Comparison of ENCODE assay signal across 19 cellular contexts in genomic region chr7:117937726-117938483, GRCh38.
DNase-seq lines count a peak whose midpoint lies in the region; ATAC-seq, FAIRE-seq and TF ChIP-seq lines count a peak whose summit lies in the region.
"Had no signal": no experiment of that assay in that cellular context is flagged by ENCODE, and none has a peak within 500 bp of the region (broad histone marks: within the 10 kb centered on the region; RNA-seq: fewer than 3 reads in every experiment).

No MANE protein-coding gene starts in this region.

- WGBS in HepG2 (ENCODE audit: low lambda C conversion rate): 0% methylated on average over 2 of the region's 2 CpGs

- TF ChIP-seq CTCF in PC-3 (conservative IDR thresholded peaks at IDR 0.05; ENCODE audit: low read depth, low read length): no peak
- TF ChIP-seq CTCF in HepG2 (CRISPR knock-in tag; IDR thresholded peaks at IDR 0.05): no peak

- BruUV-seq in PC-3 (replicated peaks; lab: Mats Ljungman, UMichigan) (no TSS peak), HepG2 (replicated peaks; lab: Mats Ljungman, UMichigan) (no TSS peak)

- no peaks in the 10 kb centered on the region for H3F3A ChIP-seq in PC-3 (ENCODE audit: low read length, unreplicated experiment)

- H4K20me1 ChIP-seq in PC-3 (ENCODE audit: low read length) (no peaks in the 10 kb centered on the region), HepG2 (ENCODE audit: insufficient read depth, low read length) (no peaks in the 10 kb centered on the region)
- H4K20me1 ChIP-seq: BLaER1 treated with 17β-estradiol and CSF1 and Interleukin-3, amounts not matched to agents 10 nM and 100 nM had no signal

- DNase-seq in NCI-H748 (lab: John Stamatoyannopoulos, UW; ENCODE audit: unreplicated experiment) (peak; percentile 60), NCI-H748 treated with DMSO at 0.1 percent for 48 hours (lab: John Stamatoyannopoulos, UW) (no peak), PC-3 (peak; percentile 28), HepG2 (ENCODE audit: low spot score) (peak; percentile 43), nucleus accumbens (lab: John Stamatoyannopoulos, UW) (no peak), H4 (ENCODE audit: low spot score) (no peak), NCI-H526 (lab: John Stamatoyannopoulos, UW) (no peak), GF-D8 (lab: John Stamatoyannopoulos, UW) (no peak)
- DNase-seq: CD8-positive, alpha-beta T cell; DND-41; GM23248; HCEC 1CT; MM.1S; NCI-H1105; NCI-H1930; NCI-H2171 treated with DMSO at 0.1 percent for 48 hours; Peyer's patch; T-helper 17 cell had no signal

- POLR2A ChIA-PET in PC-3 (lab: Charles Lee; ENCODE audit: unreplicated experiment): no interaction called here
- POLR2A ChIA-PET in HepG2 (lab: Yijun Ruan, JAX): no interaction called here

- TF ChIP-seq POLR2A in HepG2 (IDR thresholded peaks at IDR 0.05; ENCODE audit: insufficient read depth in 1 of 2, low read depth in 2 of 2, low read length in 2 of 2): no peak

- peak; percentile 63 for FAIRE-seq in HepG2 (lab: Jason Lieb, UNC)

- TF ChIP-seq EP300 in HepG2 (IDR thresholded peaks at IDR 0.05; ENCODE audit: low read depth in 2 of 2, low read length in 2 of 2): peak in 1 of 2 experiments; percentile 56; a peak in 1 of 4 replicates
- no peak for TF ChIP-seq EP300 in HepG2 (CRISPR knock-in tag; IDR thresholded peaks at IDR 0.05; ENCODE audit: borderline replicate concordance)

- H3K27me3 ChIP-seq in PC-3 (ENCODE audit: low read length) (no peaks in the 10 kb centered on the region), HepG2 (ENCODE audit: control insufficient read depth in 1 of 2, insufficient read depth in 2 of 2, low read length in 2 of 2) (no peaks in the 10 kb centered on the region)
- H3K27me3 ChIP-seq: BLaER1 treated with 17β-estradiol and CSF1 and Interleukin-3, amounts not matched to agents 10 nM and 100 nM; Peyer's patch had no signal

- ATAC-seq in PC-3 (peak; percentile 38; the same call in 1 of the 2 replicates), HepG2 (peak; percentile 84)
- ATAC-seq: CD8-positive, alpha-beta T cell; T-helper 17 cell had no signal

- H3K36me3 ChIP-seq in PC-3 (ENCODE audit: low read depth, low read length) (no peaks in the 10 kb centered on the region), HepG2 (replicated peaks in 1 of 2; ENCODE audit: control insufficient read depth in 1 of 2, insufficient read depth in 2 of 2, low read length in 2 of 2) (no peaks in the 10 kb centered on the region)
- H3K36me3 ChIP-seq: BLaER1 treated with 17β-estradiol and CSF1 and Interleukin-3, amounts not matched to agents 10 nM and 100 nM; Peyer's patch had no signal

- H3K9ac ChIP-seq in PC-3 (ENCODE audit: low read length) (no peak overlapping the region), HepG2 (ENCODE audit: insufficient read depth, low read depth, low read length) (no peak overlapping the region)
- H3K9ac ChIP-seq: BLaER1 treated with 17β-estradiol and CSF1 and Interleukin-3, amounts not matched to agents 10 nM and 100 nM; GM23248 had no signal

- H3K9me3 ChIP-seq in PC-3 (ENCODE audit: low read length) (no peaks in the 10 kb centered on the region), HepG2 (ENCODE audit: low read length) (no peaks in the 10 kb centered on the region)
- H3K9me3 ChIP-seq: Peyer's patch had no signal

- in situ Hi-C loops in HepG2 (cut with HindIII; ENCODE audit: extremely low pct_ligation_motif_present, low pct_unique_long_range_greater_than_20kb): no loop called here

- CTCF ChIA-PET in PC-3 (lab: Charles Lee) (no interaction called here), HepG2 (lab: Yijun Ruan, JAX; ENCODE audit: low intra/inter-chr PET ratio, low total read pairs) (no interaction called here)

- H3K4me3 ChIP-seq in PC-3 (ENCODE audit: low read length): no peak overlapping the region
- no peak overlapping the region for H3K4me3 ChIP-seq in HepG2 (replicated peaks in 1 of 3; ENCODE audit: insufficient read depth in 1 of 3, low read depth in 2 of 3, low read length in 3 of 3)
- H3K4me3 ChIP-seq: BLaER1 treated with 17β-estradiol and CSF1 and Interleukin-3, amounts not matched to agents 10 nM and 100 nM; GM23248; Peyer's patch had no signal

- intact Hi-C loops in PC-3 (cut with micrococcal nuclease) (no loop called here), HepG2 (cut with micrococcal nuclease; ENCODE audit: unreplicated experiment) (no loop called here)

- no peak overlapping the region for H3K27ac ChIP-seq in PC-3 (ENCODE audit: low read length)
- no peak overlapping the region for H3K27ac ChIP-seq in HepG2 (ENCODE audit: extremely low read length, insufficient read depth, low read length)
- H3K27ac ChIP-seq: BLaER1 treated with 17β-estradiol and CSF1 and Interleukin-3, amounts not matched to agents 10 nM and 100 nM; GM23248; Peyer's patch had no signal

- TF ChIP-seq RAD21 in HepG2 (CRISPR knock-in tag; IDR thresholded peaks at IDR 0.05): no peak

- H3K4me1 ChIP-seq in PC-3 (ENCODE audit: insufficient read depth, low read length) (peaks cover 13% of the 10 kb centered on the region), HepG2 (ENCODE audit: insufficient read depth, low read length) (peaks cover 5% of the 10 kb centered on the region; the same call in 1 of the 2 replicates)
- H3K4me1 ChIP-seq: Peyer's patch had no signal

- no peak overlapping the region for H2AFZ ChIP-seq in PC-3 (ENCODE audit: low read length)
- H2AFZ ChIP-seq in HepG2 (ENCODE audit: low read length): no peak overlapping the region
- H2AFZ ChIP-seq: GM23248 had no signal

- no peaks in the 10 kb centered on the region for H3K9me2 ChIP-seq in PC-3 (replicated peaks; ENCODE audit: low read length)

- H3K79me2 ChIP-seq in PC-3 (ENCODE audit: low read length) (no peaks in the 10 kb centered on the region), HepG2 (ENCODE audit: insufficient read depth, low read length) (no peaks in the 10 kb centered on the region)

- no peak overlapping the region for H3K4me2 ChIP-seq in PC-3 (ENCODE audit: low read length)
- no peak overlapping the region for H3K4me2 ChIP-seq in HepG2 (ENCODE audit: low read depth, low read length)

TF ChIP-seq in HepG2, 621 proteins besides CTCF, POLR2A, EP300 and RAD21 (continues in another document):
- peak; percentile 33; the same call in 1 of the 2 replicates for TF ChIP-seq ARID5B (CRISPR knock-in tag; IDR thresholded peaks at IDR 0.05)
- no peak for TF ChIP-seq ZNF609 (CRISPR knock-in tag; IDR thresholded peaks at IDR 0.05; ENCODE audit: borderline replicate concordance)
- TF ChIP-seq FIP1L1 (IDR thresholded peaks at IDR 0.05; ENCODE audit: borderline replicate concordance, insufficient read depth, low read depth, low read length): no peak
- TF ChIP-seq GABPB1 (CRISPR knock-in tag; IDR thresholded peaks at IDR 0.05): no peak
- TF ChIP-seq GATAD2A (CRISPR knock-in tag; IDR thresholded peaks at IDR 0.05): peak; percentile 31; the same call in 1 of the 2 replicates

Comparison
In these comparisons a context has a peak if more than half of its experiments do, and no peak if none do; other contexts are left out.
1. DNase-seq: peak in NCI-H748 (single experiment), PC-3 (single experiment) and HepG2 (single experiment); none in NCI-H748 treated with DMSO at 0.1 percent for 48 hours (single experiment), nucleus accumbens (0 of 56), H4 (single experiment), NCI-H526 (0 of 2) and GF-D8 (single experiment).